Comparison of ENCODE assay signal across 8 cellular contexts in genomic region chr2:223725494-223725893, GRCh38.
DNase-seq lines count a peak whose midpoint lies in the region; ATAC-seq and TF ChIP-seq lines count a peak whose summit lies in the region.

No MANE protein-coding gene starts in this region.

- no peaks in the 10 kb centered on the region for H3K36me3 ChIP-seq in ACC112 (ENCODE audit: insufficient read depth, low read length)
- no peaks in the 10 kb centered on the region for H3K36me3 ChIP-seq in IMR-90 (ENCODE audit: control insufficient read depth, insufficient read depth, low read length)
- H3K36me3 ChIP-seq in body of pancreas (replicated peaks in 1 of 2; ENCODE audit: insufficient read depth in 1 of 2, low read depth in 2 of 2) = no peaks in the 10 kb centered on the region

- TF ChIP-seq POLR2A in IMR-90 (IDR thresholded peaks at IDR 0.05; ENCODE audit: low read depth, low read length) = peak; percentile 57
- TF ChIP-seq POLR2A in body of pancreas (IDR thresholded peaks at IDR 0.05) = no peak

- H3K4me3 ChIP-seq in ACC112 (ENCODE audit: low read depth, low read length) (peak overlapping the region; percentile 30; the same call in 1 of the 2 replicates), IMR-90 (ENCODE audit: insufficient read depth, low read depth, low read length) (peak overlapping the region; percentile 3; the same call in 1 of the 2 replicates), body of pancreas (no peak overlapping the region), skeletal muscle cell (ENCODE audit: low read depth, low read length) (no peak overlapping the region)

- peak overlapping the region; percentile 97 for H2BK120ac ChIP-seq in IMR-90 (ENCODE audit: low read depth, low read length)

- 0 out of 2 replicates have a peak overlapping the region, but pooled peaks have one; percentile 51 for H2AK5ac ChIP-seq in IMR-90 (ENCODE audit: low read depth, low read length)

- peak overlapping the region; percentile 59 for H3K4me2 ChIP-seq in IMR-90 (ENCODE audit: low read depth, low read length)

- TF ChIP-seq CTCF in IMR-90 (conservative IDR thresholded peaks at IDR 0.05; ENCODE audit: low read depth, low read length) = no peak
- no peak for TF ChIP-seq CTCF in body of pancreas (IDR thresholded peaks at IDR 0.05)

- DNase-seq in IMR-90 = peak; percentile 99
- DNase-seq in body of pancreas = peak; percentile 54 to 71 (median 64)
- DNase-seq in iPS DF 19.7 (ENCODE audit: low read depth, low spot score) = peak; percentile 85
- DNase-seq in skeletal muscle cell (ENCODE audit: low read depth) = peak; percentile 96
- DNase-seq in NCI-H82 treated with DMSO at 0.1 percent for 48 hours (lab: John Stamatoyannopoulos, UW; ENCODE audit: unreplicated experiment) = no peak
- no peak for DNase-seq in T-helper 17 cell

- peaks cover 26% of the 10 kb centered on the region for H3K27me3 Mint-ChIP-seq in T-helper 17 cell

- peak overlapping the region; percentile 99 for H2BK5ac ChIP-seq in IMR-90 (ENCODE audit: low read depth, low read length, poor library complexity, severe bottlenecking)

- TF ChIP-seq RAD21 in IMR-90 (IDR thresholded peaks at IDR 0.05; ENCODE audit: low read length) = peak; percentile 13; the same call in 1 of the 2 replicates

- peak overlapping the region; percentile 92 for H3K4ac ChIP-seq in IMR-90 (ENCODE audit: low read depth, low read length)

- H3K4me1 ChIP-seq in ACC112 (ENCODE audit: control insufficient read depth, insufficient read depth, low read length, unreplicated experiment) (peaks cover 33% of the 10 kb centered on the region), IMR-90 (ENCODE audit: control insufficient read depth, insufficient read depth, low read length) (peaks cover 18% of the 10 kb centered on the region), body of pancreas (peaks cover 5% of the 10 kb centered on the region)

- H3K9me3 ChIP-seq in IMR-90 (ENCODE audit: control insufficient read depth, insufficient read depth, low read length) = no peaks in the 10 kb centered on the region
- H3K9me3 ChIP-seq in body of pancreas = no peaks in the 10 kb centered on the region
- H3K9me3 ChIP-seq in T-helper 17 cell (ENCODE audit: control insufficient read depth, low read length, poor library complexity, severe bottlenecking) = no peaks in the 10 kb centered on the region

- intact Hi-C loops in IMR-90 (cut with micrococcal nuclease) = loop anchor here (2.0 kb wide), 1 partner anchor 17 kb away; no protein-coding TSS in a partner anchor
- intact Hi-C loops in body of pancreas (cut with DNase I) = no loop called here

- no CpG with 5 or more reads among the region's 5 CpGs for WGBS in IMR-90 (ENCODE audit: extremely low coverage in 2 of 2, insufficient read length in 1 of 2), 2 experiments
- 25 to 59% methylated on average over 5 of the region's 5 CpGs for WGBS in body of pancreas, 2 donors

- no TSS peak for BruUV-seq in IMR-90 (replicated peaks; lab: Mats Ljungman, UMichigan)

- CTCF ChIA-PET in IMR-90 (lab: Yijun Ruan, JAX) = interaction anchor here (1.0 to 1.1 kb wide), 2 partner anchors 235 to 754 kb away, joined by 3 to 6 read pairs; no protein-coding TSS in a partner anchor

- dilution Hi-C loops in IMR-90 (cut with HindIII; ENCODE audit: low sequenced_read_pairs, unreplicated experiment) = no loop called here

- H2BK20ac ChIP-seq in IMR-90 (ENCODE audit: low read depth, low read length) = peak overlapping the region; percentile 92

- H2AFZ ChIP-seq in ACC112 (ENCODE audit: low read length, unreplicated experiment) (peak overlapping the region; percentile 70), IMR-90 (replicated peaks; ENCODE audit: low read length, poor library complexity) (no peak overlapping the region)

- peak overlapping the region; percentile 92; the same call in 1 of the 2 replicates for H3K14ac ChIP-seq in IMR-90 (replicated peaks; ENCODE audit: low read depth, low read length)

- peaks cover 3% of the 10 kb centered on the region for H3K4me1 Mint-ChIP-seq in T-helper 17 cell

- H3K9ac ChIP-seq in IMR-90 (ENCODE audit: low read depth, low read length) = no peak overlapping the region; the same call in 1 of the 2 replicates

- peak overlapping the region; percentile 79; the same call in 1 of the 2 replicates for H3K23ac ChIP-seq in IMR-90 (ENCODE audit: low read depth, low read length)

- H3K79me1 ChIP-seq in IMR-90 (ENCODE audit: low read depth in 1 of 2, low read length in 2 of 2) = no peaks in the 10 kb centered on the region

- peak overlapping the region; percentile 88 to 91 for H4K8ac ChIP-seq in IMR-90 (ENCODE audit: low read depth in 2 of 2, low read length in 2 of 2)

- H2AK9ac ChIP-seq in IMR-90 (replicated peaks; ENCODE audit: low read depth, low read length, poor library complexity) = no peak overlapping the region

- in situ Hi-C loops in IMR-90 (cut with MboI; ENCODE audit: low sequenced_read_pairs) = no loop called here

- ATAC-seq in IMR-90 (ENCODE audit: low read depth) (peak; percentile 91), body of pancreas (peak; percentile 92), HG03159 (IDR thresholded peaks at IDR 0.05; ENCODE audit: unreplicated experiment) (no peak), T-helper 17 cell (no peak)

- H4K20me1 ChIP-seq in IMR-90 (ENCODE audit: insufficient read depth, low read length) = no peaks in the 10 kb centered on the region

- POLR2A ChIA-PET in IMR-90 (lab: Charles Lee; ENCODE audit: unreplicated experiment) = no interaction called here

- H3K4me3 Mint-ChIP-seq in T-helper 17 cell = no peak overlapping the region

- no peaks in the 10 kb centered on the region for H3K36me3 Mint-ChIP-seq in T-helper 17 cell (ENCODE audit: low read depth)

- peak overlapping the region; percentile 91; the same call in 1 of the 2 replicates for H3K18ac ChIP-seq in IMR-90 (ENCODE audit: low read depth, low read length)

- no peaks in the 10 kb centered on the region for H3K27me3 ChIP-seq in ACC112 (ENCODE audit: insufficient read depth, low read length)
- no peaks in the 10 kb centered on the region for H3K27me3 ChIP-seq in IMR-90 (ENCODE audit: control insufficient read depth, insufficient read depth, low read length)
- no peaks in the 10 kb centered on the region for H3K27me3 ChIP-seq in body of pancreas

- H3K56ac ChIP-seq in IMR-90 (ENCODE audit: extremely low read depth, insufficient read depth, low read length) = peak overlapping the region; percentile 73

- H4K5ac ChIP-seq in IMR-90 (ENCODE audit: low read depth, low read length) = no peak overlapping the region; the same call in 1 of the 2 replicates

- no peak overlapping the region for H3K27ac Mint-ChIP-seq in T-helper 17 cell

- H2BK15ac ChIP-seq in IMR-90 (ENCODE audit: low read depth, low read length) = peak overlapping the region; percentile 93; the same call in 2 of the 3 replicates

- peaks cover 9% of the 10 kb centered on the region for H3K9me1 ChIP-seq in IMR-90 (ENCODE audit: insufficient read depth, low read length)

- H3K79me2 ChIP-seq in ACC112 (ENCODE audit: control insufficient read depth, insufficient read depth, low read length, unreplicated experiment) = no peaks in the 10 kb centered on the region

- H3K27ac ChIP-seq in ACC112 (ENCODE audit: low read depth, low read length) (peak overlapping the region; percentile 96), IMR-90 (ENCODE audit: insufficient read depth, low read length) (peak overlapping the region; percentile 94), body of pancreas (peak overlapping the region in 3 of 4 donors; percentile 17 to 63 (median 53))

- peak overlapping the region; percentile 91 for H4K91ac ChIP-seq in IMR-90 (ENCODE audit: insufficient read depth, low read depth, low read length)

TF ChIP-seq in IMR-90, 13 proteins besides CTCF, POLR2A, EP300 and RAD21:
- TF ChIP-seq BHLHE40 (IDR thresholded peaks at IDR 0.05; ENCODE audit: low read depth, low read length) = peak; percentile 56
- peak; percentile 52; the same call in 1 of the 2 replicates for TF ChIP-seq CEBPB (IDR thresholded peaks at IDR 0.05; ENCODE audit: low read depth, low read length)
- no peak for TF ChIP-seq MXI1 (IDR thresholded peaks at IDR 0.05; ENCODE audit: borderline replicate concordance, low read depth, low read length)
- 0 out of 2 replicates have a peak, but pooled peaks have one; percentile 44 for TF ChIP-seq MAFK (IDR thresholded peaks at IDR 0.05; ENCODE audit: low read depth, low read length)
- TF ChIP-seq MAZ (IDR thresholded peaks at IDR 0.05; ENCODE audit: borderline replicate concordance, low read depth, low read length) = peak; percentile 32; the same call in 1 of the 2 replicates
- TF ChIP-seq CHD1 (IDR thresholded peaks at IDR 0.05; ENCODE audit: low read depth, low read length) = 0 out of 2 replicates have a peak, but pooled peaks have one; percentile 86
- TF ChIP-seq USF2 (IDR thresholded peaks at IDR 0.05; ENCODE audit: low read depth, low read length) = no peak
- TF ChIP-seq NFE2L2 (IDR thresholded peaks at IDR 0.05; ENCODE audit: low read depth, low read length) = peak; percentile 39; the same call in 1 of the 2 replicates
- TF ChIP-seq FOS (IDR thresholded peaks at IDR 0.05; ENCODE audit: low read depth, low read length) = peak; percentile 99
- TF ChIP-seq SMC3 (IDR thresholded peaks at IDR 0.05; ENCODE audit: low read depth, low read length) = no peak
- no peak for TF ChIP-seq RFX5 (IDR thresholded peaks at IDR 0.05; ENCODE audit: low read depth, low read length)
- TF ChIP-seq RCOR1 (IDR thresholded peaks at IDR 0.05; ENCODE audit: insufficient replicate concordance, low read length) = no peak
- no peak for TF ChIP-seq ELK1 (IDR thresholded peaks at IDR 0.05; ENCODE audit: borderline replicate concordance, low read depth, low read length)
TF ChIP-seq in IMR-90: peak in this region for 7.

Comparison
In these comparisons a context has a peak if more than half of its experiments do, and no peak if none do; other contexts are left out.
1. H3K4me3 ChIP-seq: peak in ACC112 (single experiment) and IMR-90 (single experiment); none in body of pancreas (0 of 2) and skeletal muscle cell (single experiment).
2. ATAC-seq: peak in IMR-90 (single experiment) and body of pancreas (single experiment); none in HG03159 (single experiment) and T-helper 17 cell (single experiment).
3. DNase-seq: peak in IMR-90 (single experiment), body of pancreas (4 of 4), iPS DF 19.7 (single experiment) and skeletal muscle cell (single experiment); none in NCI-H82 treated with DMSO at 0.1 percent for 48 hours (single experiment) and T-helper 17 cell (0 of 3).
4. Peak in every context shown above with its lines, with median percentiles within 50 percentile points of each other: H3K27ac ChIP-seq.